9 cellular contexts compared by ENCODE assay signal in the genomic region with DNA sequence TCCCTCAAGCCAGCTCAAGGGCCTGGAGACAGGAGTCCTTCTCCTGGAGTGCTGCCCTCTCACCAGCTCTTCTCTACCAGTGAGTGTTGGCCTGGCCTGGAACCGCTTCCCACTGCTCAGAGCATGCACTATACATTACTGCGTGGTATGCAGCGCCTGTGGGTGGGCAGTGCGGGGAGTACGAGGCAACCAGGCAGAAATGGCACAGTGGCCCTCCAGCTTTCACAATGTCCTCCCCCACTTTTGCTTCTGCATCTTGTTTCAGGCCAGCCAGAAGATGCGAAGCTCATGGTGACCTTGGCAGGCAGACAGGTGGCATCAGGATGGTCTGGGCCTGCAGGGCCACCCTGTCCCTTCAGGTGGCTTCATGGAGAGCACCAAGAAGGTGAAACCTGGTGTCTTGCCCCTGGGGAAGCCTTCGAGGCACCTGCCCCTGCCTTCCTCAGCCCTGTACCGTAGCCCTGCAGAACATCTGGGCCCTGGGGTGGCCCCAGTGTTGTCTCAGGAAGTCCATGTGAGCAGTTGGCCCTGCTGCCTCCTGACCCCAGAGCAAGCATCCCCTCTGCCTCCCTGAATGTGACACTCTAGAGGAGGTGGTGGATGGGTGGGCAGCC.
DNase-seq lines count a peak whose midpoint lies in the region; ATAC-seq lines count a peak whose summit lies in the region.
"Had no signal": no experiment of that assay in that cellular context is flagged by ENCODE, and none has a peak within 500 bp of the region (broad histone marks: within the 10 kb centered on the region; RNA-seq: fewer than 3 reads in every experiment).

No MANE protein-coding gene starts in this region.

- peak overlapping the region; percentile 92 to 93 for H3K27ac Mint-ChIP-seq in effector memory CD8-positive, alpha-beta T cell

- peaks cover 50 to 59% of the 10 kb centered on the region in 2 donors for H3K4me1 Mint-ChIP-seq in effector memory CD8-positive, alpha-beta T cell (ENCODE audit: low read depth in 2 of 2)

- no peaks in the 10 kb centered on the region for H3K9me3 Mint-ChIP-seq in effector memory CD8-positive, alpha-beta T cell

- intact Hi-C loops in posterior cingulate gyrus (cut with DNase I): no loop called here

- peak; percentile 29 for DNase-seq in activated CD4-positive, CD25-positive, alpha-beta regulatory T cell treated with anti-CD3 and anti-CD28 coated beads, Interleukin-2, amount 50 U/mL, for 72 hours
- no peak for DNase-seq in activated CD4-positive, CD25-positive, alpha-beta regulatory T cell (lab: John Stamatoyannopoulos, UW)
- peak in 1 of 3 experiments; percentile 17 for DNase-seq in effector memory CD8-positive, alpha-beta T cell
- DNase-seq in posterior cingulate gyrus: peak in 7 of 10 donors; percentile 8 to 84 (median 33)
- no peak for DNase-seq in NCI-H187 (lab: John Stamatoyannopoulos, UW)
- no peak for DNase-seq in NCI-H2196 treated with DMSO at 0.1 percent for 48 hours (lab: John Stamatoyannopoulos, UW; ENCODE audit: unreplicated experiment)
- DNase-seq: midbrain had no signal

- ATAC-seq in HG03432 (IDR thresholded peaks at IDR 0.05; ENCODE audit: unreplicated experiment): peak; percentile 7
- peak; percentile 25 for ATAC-seq in effector memory CD8-positive, alpha-beta T cell (replicated peaks)
- no peak for ATAC-seq in GM21576 (IDR thresholded peaks at IDR 0.05; ENCODE audit: unreplicated experiment)

- peaks cover 17% of the 10 kb centered on the region for H3K36me3 Mint-ChIP-seq in effector memory CD8-positive, alpha-beta T cell (ENCODE audit: insufficient read depth)

- H3K4me3 Mint-ChIP-seq in effector memory CD8-positive, alpha-beta T cell: peak overlapping the region; percentile 67 to 93

- H3K27me3 Mint-ChIP-seq in effector memory CD8-positive, alpha-beta T cell: no peaks in the 10 kb centered on the region

Comparison
In these comparisons a context has a peak if more than half of its experiments do, and no peak if none do; other contexts are left out.
1. DNase-seq: peak in activated CD4-positive, CD25-positive, alpha-beta regulatory T cell treated with anti-CD3 and anti-CD28 coated beads, Interleukin-2, amount 50 U/mL, for 72 hours (single experiment) and posterior cingulate gyrus (7 of 10); none in activated CD4-positive, CD25-positive, alpha-beta regulatory T cell (0 of 4), NCI-H187 (0 of 2) and NCI-H2196 treated with DMSO at 0.1 percent for 48 hours (single experiment).